ENCODE assay signal across 9 cellular contexts in the genomic region with DNA sequence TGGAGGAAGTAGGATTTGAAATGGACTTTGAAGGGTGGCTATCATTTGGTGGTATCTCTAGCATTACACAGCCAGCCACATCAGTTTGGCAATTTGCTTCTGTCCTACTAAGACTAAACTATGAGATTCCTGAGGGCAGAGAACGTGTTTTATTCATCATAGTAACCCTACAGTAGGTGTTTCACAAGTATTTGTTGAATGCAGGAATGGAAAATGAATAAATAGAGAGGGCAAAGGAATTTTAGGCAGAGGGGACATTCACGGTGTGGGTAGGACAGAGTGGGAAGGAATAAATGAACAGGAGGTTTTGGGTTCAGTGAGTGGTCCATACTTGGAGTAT.
"Had no signal": no experiment of that assay in that cellular context is flagged by ENCODE, and none has a peak within 500 bp of the region (broad histone marks: within the 10 kb centered on the region; RNA-seq: fewer than 3 reads in every experiment).

No MANE protein-coding gene starts in this region.

- ATAC-seq: HCT116 had no signal

- H3K4me3 ChIP-seq: GM23248, HAP-1, K562 had no signal

- H3K27ac ChIP-seq: GM23248, HL-60 had no signal

- H3K4me3 Mint-ChIP-seq: HFFc6 had no signal

- H3K9me3 Mint-ChIP-seq: HFFc6 had no signal

- FAIRE-seq: K562 had no signal

- H3K36me3 ChIP-seq: HAP-1 had no signal

- DNase-seq: GOT3, H7, KG1 had no signal

- H3K27ac Mint-ChIP-seq: HFFc6 had no signal

- H3K9me3 ChIP-seq: HAP-1 had no signal

- H3K9ac ChIP-seq: GM23248 had no signal

- H2AFZ ChIP-seq: GM23248 had no signal

- H3K4me1 ChIP-seq: HAP-1 had no signal
